Comparison of ENCODE assay signal across 26 cellular contexts in genomic region chr1:95254959-95255358, GRCh38. TPM values are rescaled to one million over a fixed set of nuclear protein-coding genes. Genes with fewer than 3 reads are reported as not detected.
A peak's percentile ranks its signal among the peaks of the same experiment; 100 is the strongest.
DNase-seq lines count a peak whose midpoint lies in the region; ATAC-seq, FAIRE-seq and TF ChIP-seq lines count a peak whose summit lies in the region.
"Had no signal": no experiment of that assay in that cellular context is flagged by ENCODE, and none has a peak within 500 bp of the region (broad histone marks: within the 10 kb centered on the region; RNA-seq: fewer than 3 reads in every experiment).

No MANE protein-coding gene starts in this region.

- FAIRE-seq in HepG2 (lab: Jason Lieb, UNC) (no peak), bronchial epithelial cell (lab: Jason Lieb, UNC) (no peak)
- FAIRE-seq: A204.1, G401.6, GM12891, GM19239 had no signal

- BruUV-seq in HepG2 (replicated peaks; lab: Mats Ljungman, UMichigan) = no TSS peak

- in situ Hi-C loops in HepG2 (cut with HindIII; ENCODE audit: extremely low pct_ligation_motif_present, low pct_unique_long_range_greater_than_20kb) = no loop called here

- POLR2A ChIA-PET in HepG2 (lab: Yijun Ruan, JAX) = no interaction called here

- H3K27ac ChIP-seq in HepG2 (ENCODE audit: extremely low read length, insufficient read depth, low read length) = no peak overlapping the region
- no peak overlapping the region for H3K27ac ChIP-seq in right lobe of liver
- H3K27ac ChIP-seq in foreskin keratinocyte = no peak overlapping the region
- H3K27ac ChIP-seq: BLaER1 had no signal

- TF ChIP-seq CTCF in HepG2 (CRISPR knock-in tag; IDR thresholded peaks at IDR 0.05) (no peak), right lobe of liver (IDR thresholded peaks at IDR 0.05) (no peak), bronchial epithelial cell (IDR thresholded peaks at IDR 0.05; ENCODE audit: insufficient read depth, low read length, severe bottlenecking) (no peak), foreskin keratinocyte (conservative IDR thresholded peaks at IDR 0.05) (no peak), chondrocyte (IDR thresholded peaks at IDR 0.05) (no peak)

- no peak overlapping the region for H3K4me3 ChIP-seq in HepG2 (replicated peaks in 1 of 3; ENCODE audit: insufficient read depth in 1 of 3, low read depth in 2 of 3, low read length in 3 of 3)
- no peak overlapping the region for H3K4me3 ChIP-seq in right lobe of liver
- no peak overlapping the region for H3K4me3 ChIP-seq in bronchial epithelial cell (ENCODE audit: low read depth, low read length)
- H3K4me3 ChIP-seq: BLaER1 had no signal

- H3K4me1 Mint-ChIP-seq in chondrocyte (ENCODE audit: low read depth) = no peaks in the 10 kb centered on the region
- H3K4me1 Mint-ChIP-seq: CD4-positive, alpha-beta memory T cell; CD4-positive, CD25-positive, alpha-beta regulatory T cell; CD8-positive, alpha-beta memory T cell had no signal

- H3K27ac Mint-ChIP-seq in chondrocyte (ENCODE audit: unreplicated experiment) = no peak overlapping the region
- H3K27ac Mint-ChIP-seq: CD14-positive monocyte; CD4-positive, alpha-beta memory T cell; CD4-positive, CD25-positive, alpha-beta regulatory T cell; CD8-positive, alpha-beta memory T cell had no signal

- no peaks in the 10 kb centered on the region for H3K27me3 Mint-ChIP-seq in chondrocyte (ENCODE audit: low read depth)
- H3K27me3 Mint-ChIP-seq: CD4-positive, alpha-beta memory T cell; CD4-positive, CD25-positive, alpha-beta regulatory T cell; CD8-positive, alpha-beta memory T cell had no signal

- no peak overlapping the region for H2AFZ ChIP-seq in HepG2 (ENCODE audit: low read length)

- peaks cover 16% of the 10 kb centered on the region for H3K36me3 Mint-ChIP-seq in chondrocyte (ENCODE audit: low read depth)

- H3K36me3 ChIP-seq in HepG2 (replicated peaks in 1 of 2; ENCODE audit: control insufficient read depth in 1 of 2, insufficient read depth in 2 of 2, low read length in 2 of 2) (no peaks in the 10 kb centered on the region), right lobe of liver (peaks cover 0 to 9% (median 0%) of the 10 kb centered on the region in 4 donors), bronchial epithelial cell (ENCODE audit: control insufficient read depth, insufficient read depth, low read length) (no peaks in the 10 kb centered on the region)
- H3K36me3 ChIP-seq: BE2C had no signal

- intact Hi-C loops in HepG2 (cut with micrococcal nuclease; ENCODE audit: unreplicated experiment) = no loop called here
- intact Hi-C loops in right lobe of liver (cut with DNase I) = no loop called here

- H3K9me3 ChIP-seq in HepG2 (ENCODE audit: low read length) = no peaks in the 10 kb centered on the region
- H3K9me3 ChIP-seq in right lobe of liver = no peaks in the 10 kb centered on the region
- H3K9me3 ChIP-seq: BE2C, BLaER1 had no signal

- TF ChIP-seq EP300 in HepG2 (IDR thresholded peaks at IDR 0.05; ENCODE audit: low read depth in 2 of 2, low read length in 2 of 2) (no peak), HepG2 (CRISPR knock-in tag; IDR thresholded peaks at IDR 0.05; ENCODE audit: borderline replicate concordance) (no peak)

- TF ChIP-seq POLR2A in HepG2 (IDR thresholded peaks at IDR 0.05; ENCODE audit: insufficient read depth in 1 of 2, low read depth in 2 of 2, low read length in 2 of 2) = no peak
- no peak for TF ChIP-seq POLR2A in right lobe of liver (IDR thresholded peaks at IDR 0.05)

- ATAC-seq in HepG2 = no peak
- ATAC-seq in right lobe of liver = no peak
- peak; percentile 26 for ATAC-seq in foreskin keratinocyte

- DNase-seq in HepG2 (ENCODE audit: low spot score) = no peak
- DNase-seq in right lobe of liver = no peak
- DNase-seq in bronchial epithelial cell (ENCODE audit: low read depth) = peak; percentile 73
- peak in 1 of 2 donors; percentile 33 for DNase-seq in foreskin keratinocyte
- no peak for DNase-seq in islet precursor cell
- no peak for DNase-seq in chondrocyte (ENCODE audit: low spot score)
- no peak for DNase-seq in DMS79 (lab: John Stamatoyannopoulos, UW)
- DNase-seq: 8988T; ACHN; BE2C; C1 segment of cervical spinal cord; CD4-positive, alpha-beta memory T cell; CD4-positive, CD25-positive, alpha-beta regulatory T cell; CD8-positive, alpha-beta memory T cell; COR-L47; DMS 273 treated with DMSO at 0.1 percent for 48 hours; DMS153; DMS53; DMS79 treated with DMSO at 0.1 percent for 48 hours; GF-D8 had no signal

- no peak for TF ChIP-seq RAD21 in HepG2 (CRISPR knock-in tag; IDR thresholded peaks at IDR 0.05)

- H4K20me1 ChIP-seq in HepG2 (ENCODE audit: insufficient read depth, low read length) = no peaks in the 10 kb centered on the region
- H4K20me1 ChIP-seq: BLaER1 had no signal

- H3K27me3 ChIP-seq in HepG2 (ENCODE audit: control insufficient read depth in 1 of 2, insufficient read depth in 2 of 2, low read length in 2 of 2) (no peaks in the 10 kb centered on the region), right lobe of liver (no peaks in the 10 kb centered on the region), bronchial epithelial cell (ENCODE audit: control insufficient read depth, insufficient read depth, low read length) (no peaks in the 10 kb centered on the region), foreskin keratinocyte (no peaks in the 10 kb centered on the region)
- H3K27me3 ChIP-seq: BE2C, BLaER1 had no signal

- H3K9me3 Mint-ChIP-seq in chondrocyte (ENCODE audit: low read depth) = peaks cover 8% of the 10 kb centered on the region

- CTCF ChIA-PET in HepG2 (lab: Yijun Ruan, JAX; ENCODE audit: low intra/inter-chr PET ratio, low total read pairs) = no interaction called here

- no peaks in the 10 kb centered on the region for H3K79me2 ChIP-seq in HepG2 (ENCODE audit: insufficient read depth, low read length)

- H3K9ac ChIP-seq in HepG2 (ENCODE audit: insufficient read depth, low read depth, low read length) = no peak overlapping the region
- H3K9ac ChIP-seq: BLaER1 had no signal

- H3K4me2 ChIP-seq in HepG2 (ENCODE audit: low read depth, low read length) = no peak overlapping the region
- H3K4me2 ChIP-seq: BLaER1 had no signal

- H3K4me1 ChIP-seq in HepG2 (ENCODE audit: insufficient read depth, low read length) (peaks cover 11% of the 10 kb centered on the region), right lobe of liver (peaks cover 0 to 3% (median 0%) of the 10 kb centered on the region in 4 donors), foreskin keratinocyte (no peaks in the 10 kb centered on the region)
- H3K4me1 ChIP-seq: BE2C, BLaER1 had no signal

- no peak overlapping the region for H3K4me3 Mint-ChIP-seq in chondrocyte (ENCODE audit: unreplicated experiment)
- H3K4me3 Mint-ChIP-seq: CD14-positive monocyte; CD4-positive, alpha-beta memory T cell; CD4-positive, CD25-positive, alpha-beta regulatory T cell; CD8-positive, alpha-beta memory T cell had no signal

TF ChIP-seq in HepG2, 621 proteins besides CTCF, POLR2A, EP300 and RAD21 (continues in another document):
- TF ChIP-seq BCL3 (CRISPR knock-in tag; IDR thresholded peaks at IDR 0.05) = no peak
- no peak for TF ChIP-seq KDM5B (CRISPR knock-in tag; IDR thresholded peaks at IDR 0.05; ENCODE audit: borderline replicate concordance)

RNA-seq across cellular contexts. Expression of gene RWDD3, which starts 20.9 kb away (rescaled TPM):
- total RNA-seq in HepG2 (2016; rRNA removed; fragmentation: Illumina TruSeq; extraction: Trizol) (21.2 and 22.7 TPM in 2 replicates), right lobe of liver (10 to 100 TPM in 2 of 6 experiments, 1 to 10 TPM in 4; 3.3 to 13.2 (median 8.0) TPM), bronchial epithelial cell (8.4 and 13.2 TPM in 2 replicates), foreskin keratinocyte (9.9 and 10.5 TPM in 2 replicates), chondrocyte (17.1 to 17.8 TPM (median 17.6 TPM) in 3 replicates)
- total RNA-seq in HepG2 (2016; cell fraction: cytosol; rRNA removed; fragmentation: Illumina TruSeq; extraction: Trizol; ENCODE audit: low read depth) = 4.8 and 7.5 TPM in 2 replicates
- total RNA-seq in HepG2 (2016; cell fraction: insoluble cytoplasmic fraction; rRNA removed; fragmentation: Illumina TruSeq; extraction: Trizol) = 20.5 and 25.9 TPM in 2 replicates
- 15.8 and 16.6 TPM in 2 replicates for total RNA-seq in HepG2 (2016; cell fraction: membrane; rRNA removed; fragmentation: Illumina TruSeq; extraction: Trizol)
- 26.9 and 28.8 TPM in 2 replicates for total RNA-seq in HepG2 (2016; cell fraction: nucleus; rRNA removed; fragmentation: Illumina TruSeq; extraction: Trizol)
- polyA plus RNA-seq in HepG2 (2011; rRNA removed) (16.2 and 18.3 TPM in 2 replicates), foreskin keratinocyte (9.9 and 10.3 TPM in 2 replicates)
- polyA plus RNA-seq in HepG2 (2011; cell fraction: cytosol; rRNA removed) = 8.0 and 10.2 TPM in 2 replicates
- 17.2 and 19.7 TPM in 2 replicates for polyA plus RNA-seq in HepG2 (2011; cell fraction: nucleus; rRNA removed)
- 15.3 and 20.4 TPM in 2 replicates for polyA plus RNA-seq in HepG2 (2012)
- 7.6 and 10.7 TPM in 2 replicates for polyA plus RNA-seq in HepG2 (2016; cell fraction: cytosol; fragmentation: Illumina TruSeq; extraction: Trizol; ENCODE audit: low read depth)
- polyA plus RNA-seq in HepG2 (2016; cell fraction: insoluble cytoplasmic fraction; fragmentation: Illumina TruSeq; extraction: Trizol; ENCODE audit: low read depth) = 23.8 and 27.0 TPM in 2 replicates
- polyA plus RNA-seq in HepG2 (2016; cell fraction: membrane; fragmentation: Illumina TruSeq; extraction: Trizol; ENCODE audit: low read depth) = 13.8 and 14.0 TPM in 2 replicates
- polyA plus RNA-seq in HepG2 (2016; cell fraction: nucleus; fragmentation: Illumina TruSeq; extraction: Trizol; ENCODE audit: insufficient read depth, low read depth) = 43.8 and 46.3 TPM in 2 replicates
- polyA minus RNA-seq in HepG2 (2011; rRNA and poly(A)+ RNA removed; ENCODE audit: low replicate concordance) = 2.3 and 4.1 TPM in 2 replicates
- 3.7 and 4.5 TPM in 2 replicates for polyA minus RNA-seq in HepG2 (2011; cell fraction: cytosol; rRNA and poly(A)+ RNA removed)
- polyA minus RNA-seq in HepG2 (2011; cell fraction: nucleus; rRNA and poly(A)+ RNA removed) = 17.4 and 24.0 TPM in 2 replicates
